Comparison of ENCODE assay signal across 11 cellular contexts in genomic region chr16:9089660-9090059, GRCh38. TPM values are rescaled to one million over a fixed set of nuclear protein-coding genes. Genes with fewer than 3 reads are reported as not detected.
DNase-seq lines count a peak whose midpoint lies in the region; ATAC-seq, FAIRE-seq and TF ChIP-seq lines count a peak whose summit lies in the region.
"Had no signal": no experiment of that assay in that cellular context is flagged by ENCODE, and none has a peak within 500 bp of the region (broad histone marks: within the 10 kb centered on the region; RNA-seq: fewer than 3 reads in every experiment).

No MANE protein-coding gene starts in this region.

- H2AFZ ChIP-seq in Karpas-422 (ENCODE audit: low read length) = peak overlapping the region; percentile 87; the same call in 1 of the 2 replicates

- no peak overlapping the region for H3K27ac ChIP-seq in CD4-positive, alpha-beta T cell (ENCODE audit: low read depth, low read length)
- no peak overlapping the region for H3K27ac ChIP-seq in Karpas-422 (ENCODE audit: low read length)
- H3K27ac ChIP-seq: PC-9 had no signal

- peak overlapping the region; percentile 90 for H3K4me3 Mint-ChIP-seq in CD4-positive, alpha-beta T cell
- peak overlapping the region; percentile 90 to 97 for H3K4me3 Mint-ChIP-seq in effector memory CD8-positive, alpha-beta T cell
- peak overlapping the region; percentile 72 for H3K4me3 Mint-ChIP-seq in osteocyte (ENCODE audit: unreplicated experiment)

- FAIRE-seq in GM19239 (lab: Jason Lieb, UNC) = no peak

- peaks cover 13% of the 10 kb centered on the region; the same call in 1 of the 2 replicates for H3K36me3 ChIP-seq in Karpas-422 (ENCODE audit: insufficient read depth, low read length)
- H3K36me3 ChIP-seq: right lobe of liver had no signal

- no peak for ATAC-seq in CD4-positive, alpha-beta T cell (ENCODE audit: poor library complexity)
- no peak for ATAC-seq in effector memory CD8-positive, alpha-beta T cell (replicated peaks)

- H3K9me3 Mint-ChIP-seq in CD4-positive, alpha-beta T cell = no peaks in the 10 kb centered on the region
- H3K9me3 Mint-ChIP-seq in effector memory CD8-positive, alpha-beta T cell = no peaks in the 10 kb centered on the region
- H3K9me3 Mint-ChIP-seq in osteocyte (ENCODE audit: unreplicated experiment) = no peaks in the 10 kb centered on the region

- CTCF ChIA-PET in CD4-positive, alpha-beta T cell (lab: Charles Lee) = no interaction called here

- H3K9me2 ChIP-seq in Karpas-422 (replicated peaks; ENCODE audit: insufficient read depth, low read length) = no peaks in the 10 kb centered on the region

- peaks cover 32% of the 10 kb centered on the region for H3K4me1 Mint-ChIP-seq in CD4-positive, alpha-beta T cell (ENCODE audit: low read depth)
- peaks cover 19 to 23% of the 10 kb centered on the region in 2 donors for H3K4me1 Mint-ChIP-seq in effector memory CD8-positive, alpha-beta T cell (ENCODE audit: low read depth in 2 of 2)
- peaks cover 24% of the 10 kb centered on the region for H3K4me1 Mint-ChIP-seq in osteocyte (ENCODE audit: unreplicated experiment)

- H3K9me3 ChIP-seq in CD4-positive, alpha-beta T cell (ENCODE audit: control insufficient read depth, low read length) = no peaks in the 10 kb centered on the region
- H3K9me3 ChIP-seq in Karpas-422 (ENCODE audit: low read length) = no peaks in the 10 kb centered on the region
- H3K9me3 ChIP-seq: right lobe of liver, thyroid gland had no signal

- intact Hi-C loops in CD4-positive, alpha-beta T cell (cut with DNase I, micrococcal nuclease) = loop anchor here (5.0 kb wide), 6 partner anchors 38 to 1298 kb away; partner anchors contain the start of genes PMM2 (in 2 of the 2), TMEM186 (in 2 of the 2), ATF7IP2 (in 1 of the 2) and CARHSP1 (in 1 of the 2)

- H3K79me2 ChIP-seq in Karpas-422 (ENCODE audit: low read length) = peaks cover 29% of the 10 kb centered on the region

- no peak for DNase-seq in CD4-positive, alpha-beta T cell
- DNase-seq in Karpas-422 (no peak), osteocyte (ENCODE audit: extremely low spot score, unreplicated experiment) (no peak), GM19239 (ENCODE audit: insufficient read length, low spot score) (no peak), NCI-H2107 (lab: John Stamatoyannopoulos, UW) (no peak), NCI-H146 treated with DMSO at 0.1 percent for 48 hours (lab: John Stamatoyannopoulos, UW; ENCODE audit: unreplicated experiment) (no peak), T1000 (lab: John Stamatoyannopoulos, UW) (no peak)
- no peak for DNase-seq in effector memory CD8-positive, alpha-beta T cell
- DNase-seq: PC-9 had no signal

- peaks cover 15% of the 10 kb centered on the region for H4K20me1 ChIP-seq in Karpas-422 (ENCODE audit: insufficient read depth, low read depth, low read length)

- H3K4me1 ChIP-seq in Karpas-422 (ENCODE audit: low read length) = peaks cover 33% of the 10 kb centered on the region

- peak overlapping the region; percentile 74; the same call in 1 of the 2 replicates for H3K4me3 ChIP-seq in Karpas-422 (ENCODE audit: low read length)

- no peak for TF ChIP-seq CTCF in CD4-positive, alpha-beta T cell (IDR thresholded peaks at IDR 0.05)
- no peak for TF ChIP-seq CTCF in osteocyte (IDR thresholded peaks at IDR 0.05)

- peak overlapping the region; percentile 89 for H3K4me2 ChIP-seq in Karpas-422 (ENCODE audit: low read depth, low read length, poor library complexity, severe bottlenecking)

- peak overlapping the region; percentile 81; the same call in 1 of the 2 replicates for H3K9ac ChIP-seq in Karpas-422 (ENCODE audit: low read length)

- POLR2A ChIA-PET in CD4-positive, alpha-beta T cell (lab: Charles Lee) = interaction anchor here (0.6 to 0.9 kb wide), 2 partner anchors 80 to 153 kb away, joined by 3 read pairs; no protein-coding TSS in a partner anchor

- H3K27me3 Mint-ChIP-seq in CD4-positive, alpha-beta T cell = no peaks in the 10 kb centered on the region
- H3K27me3 Mint-ChIP-seq in effector memory CD8-positive, alpha-beta T cell = no peaks in the 10 kb centered on the region
- H3K27me3 Mint-ChIP-seq in osteocyte (ENCODE audit: unreplicated experiment) = no peaks in the 10 kb centered on the region

- H3K27ac Mint-ChIP-seq in CD4-positive, alpha-beta T cell = peak overlapping the region; percentile 76
- peak overlapping the region; percentile 71 to 97 for H3K27ac Mint-ChIP-seq in effector memory CD8-positive, alpha-beta T cell
- H3K27ac Mint-ChIP-seq in osteocyte (ENCODE audit: unreplicated experiment) = peak overlapping the region; percentile 75

- H3K36me3 Mint-ChIP-seq in CD4-positive, alpha-beta T cell (ENCODE audit: low read depth) = peaks cover 32% of the 10 kb centered on the region
- H3K36me3 Mint-ChIP-seq in effector memory CD8-positive, alpha-beta T cell (ENCODE audit: insufficient read depth) = peaks cover 43% of the 10 kb centered on the region
- H3K36me3 Mint-ChIP-seq in osteocyte (ENCODE audit: unreplicated experiment) = peaks cover 11% of the 10 kb centered on the region

- H3K27me3 ChIP-seq in CD4-positive, alpha-beta T cell (ENCODE audit: control insufficient read depth, insufficient read depth, low read length) = no peaks in the 10 kb centered on the region
- H3K27me3 ChIP-seq in Karpas-422 (ENCODE audit: low read length) = no peaks in the 10 kb centered on the region
- H3K27me3 ChIP-seq: right lobe of liver, thyroid gland had no signal

RNA-seq across cellular contexts. Expression of gene HAPSTR1, which starts 1.8 kb away (rescaled TPM):
- 100 to 1,000 TPM; 152 to 153 TPM for total RNA-seq in CD4-positive, alpha-beta T cell
- total RNA-seq in Karpas-422 (2014; rRNA removed; shearing (Covaris generic); ENCODE audit: low replicate concordance) = 45.1 and 51.2 TPM in 2 replicates
- total RNA-seq in osteocyte = 73.4 and 80.2 TPM in 2 replicates
